ENCODE assay signal across 14 cellular contexts in genomic region chr1:246588322-246588721, GRCh38. TPM values are rescaled to one million over a fixed set of nuclear protein-coding genes. Genes with fewer than 3 reads are reported as not detected.
DNase-seq lines count a peak whose midpoint lies in the region; ATAC-seq, FAIRE-seq and TF ChIP-seq lines count a peak whose summit lies in the region.
"Had no signal": no experiment of that assay in that cellular context is flagged by ENCODE, and none has a peak within 500 bp of the region (broad histone marks: within the 10 kb centered on the region; RNA-seq: fewer than 3 reads in every experiment).

No MANE protein-coding gene starts in this region.

- H3K9me2 ChIP-seq in Karpas-422 (replicated peaks; ENCODE audit: insufficient read depth, low read length), result no peaks in the 10 kb centered on the region

- H3K36me3 ChIP-seq in gastrocnemius medialis (peaks cover 0 to 19% of the 10 kb centered on the region in 2 donors), spleen (peaks cover 0 to 45% (median 11%) of the 10 kb centered on the region in 6 donors), Karpas-422 (ENCODE audit: insufficient read depth, low read length) (peaks cover 34% of the 10 kb centered on the region)

- DNase-seq in HFFc6 (peak; percentile 69), RCC 7860 (ENCODE audit: low spot score) (peak; percentile 20), epithelial cell of prostate (ENCODE audit: low read depth, low spot score) (no peak), gastrocnemius medialis (no peak), spleen (no peak), Karpas-422 (no peak), GOT3 (lab: John Stamatoyannopoulos, UW) (no peak)
- DNase-seq: Caco-2; effector CD8-positive, alpha-beta T cell; MM.1S; NCI-H526 treated with DMSO at 0.1 percent for 48 hours; stimulated activated CD4-positive, alpha-beta T cell treated with anti-CD3 and anti-CD28 coated beads, Interleukin-12 subunit alpha, Interleukin-12 subunit beta, amount 100 ng/mL, for 4 hours; stimulated activated CD8-positive, alpha-beta memory T cell treated with anti-CD3 and anti-CD28 coated beads, Interleukin-4, amount 100 ng/mL, for 48 hours had no signal

- FAIRE-seq in RCC 7860 (lab: Jason Lieb, UNC), result peak; percentile 62

- TF ChIP-seq CTCF in HFFc6 (IDR thresholded peaks at IDR 0.05) (no peak), gastrocnemius medialis (IDR thresholded peaks at IDR 0.05 in 4 of 5, conservative IDR thresholded peaks at IDR 0.05 in 1 of 5) (no peak), spleen (IDR thresholded peaks at IDR 0.05 in 8 of 11, conservative IDR thresholded peaks at IDR 0.05 in 3 of 11) (no peak)

- H3K4me3 Mint-ChIP-seq in HFFc6, result peak overlapping the region; percentile 81

- peaks cover 10% of the 10 kb centered on the region for H3K9me3 Mint-ChIP-seq in HFFc6

- no peak for TF ChIP-seq POLR2A in gastrocnemius medialis (IDR thresholded peaks at IDR 0.05)
- TF ChIP-seq POLR2A in spleen (IDR thresholded peaks at IDR 0.05), result no peak

- no peak overlapping the region for H3K4me2 ChIP-seq in Karpas-422 (ENCODE audit: low read depth, low read length, poor library complexity, severe bottlenecking)

- H3K4me3 ChIP-seq in gastrocnemius medialis, result no peak overlapping the region
- H3K4me3 ChIP-seq in spleen, result no peak overlapping the region
- H3K4me3 ChIP-seq in Karpas-422 (ENCODE audit: low read length), result no peak overlapping the region

- peak overlapping the region; percentile 91 for H3K27ac Mint-ChIP-seq in HFFc6

- H3K4me1 Mint-ChIP-seq in HFFc6 (ENCODE audit: low read depth), result peaks cover 79% of the 10 kb centered on the region

- H3K4me1 ChIP-seq in gastrocnemius medialis (peaks cover 40 to 54% of the 10 kb centered on the region in 2 donors), spleen (peaks cover 3 to 62% (median 30%) of the 10 kb centered on the region in 6 donors), Karpas-422 (ENCODE audit: low read length) (peaks cover 3% of the 10 kb centered on the region; the same call in 1 of the 2 replicates)

- H4K20me1 ChIP-seq in Karpas-422 (ENCODE audit: insufficient read depth, low read depth, low read length), result no peaks in the 10 kb centered on the region; the same call in 1 of the 2 replicates

- intact Hi-C loops in gastrocnemius medialis (cut with DNase I; ENCODE audit: low total_unique reads), result no loop called here
- intact Hi-C loops in spleen (cut with DNase I; ENCODE audit: low total_unique reads), result no loop called here

- peak overlapping the region; percentile 78 for H3K27ac ChIP-seq in epithelial cell of prostate
- H3K27ac ChIP-seq in gastrocnemius medialis, result peak overlapping the region; percentile 47 to 91 (median 54)
- peak overlapping the region in 3 of 8 donors; percentile 55 to 71 (median 55) for H3K27ac ChIP-seq in spleen
- H3K27ac ChIP-seq in Karpas-422 (ENCODE audit: low read length), result no peak overlapping the region

- no peak overlapping the region for H3K9ac ChIP-seq in Karpas-422 (ENCODE audit: low read length)

- ATAC-seq in gastrocnemius medialis, result no peak

- whole genome bisulfite sequencing in spleen, 5 donors, result 64 to 79% (median 74%) methylated on average over 1 of the region's 1 CpG

- H3K27me3 ChIP-seq in gastrocnemius medialis (no peaks in the 10 kb centered on the region), spleen (replicated peaks in 1 of 7) (no peaks in the 10 kb centered on the region), Karpas-422 (ENCODE audit: low read length) (no peaks in the 10 kb centered on the region)

- peaks cover 85% of the 10 kb centered on the region for H3K79me2 ChIP-seq in Karpas-422 (ENCODE audit: low read length)

- H3K27me3 Mint-ChIP-seq in HFFc6 (ENCODE audit: insufficient read depth), result peaks cover 4% of the 10 kb centered on the region; the same call in 1 of the 2 replicates
- H3K27me3 Mint-ChIP-seq: activated naive CD8-positive, alpha-beta T cell had no signal

- H3K9me3 ChIP-seq in gastrocnemius medialis (no peaks in the 10 kb centered on the region), spleen (peaks cover 0 to 8% (median 5%) of the 10 kb centered on the region in 8 donors), Karpas-422 (ENCODE audit: low read length) (no peaks in the 10 kb centered on the region; the same call in 1 of the 2 replicates)
- H3K9me3 ChIP-seq: Caco-2 had no signal

- in situ Hi-C loops in gastrocnemius medialis (cut with MboI; ENCODE audit: low sequenced_read_pairs in 4 of 4), result no loop called here

- H3K36me3 Mint-ChIP-seq in HFFc6 (ENCODE audit: low read depth), result peaks cover 54% of the 10 kb centered on the region

- no peak overlapping the region for H2AFZ ChIP-seq in Karpas-422 (ENCODE audit: low read length)

RNA-seq across cellular contexts. Expression of gene CNST, which starts 22.1 kb away (rescaled TPM):
- 10 to 100 TPM; 56.4 to 67.9 (median 59.6) TPM for total RNA-seq in HFFc6 (2021; fragmentation: NEBNext Ultra II Directional; extraction: Animal tissue kit (Norgen Biotek cat#: 25700))
- 100 to 1,000 TPM in 1 of 4 donors, 10 to 100 TPM in 3; 62.7 to 105 (median 81.5) TPM for total RNA-seq in gastrocnemius medialis
- total RNA-seq in spleen, result 10 to 100 TPM; 28.8 to 40.5 (median 31.9) TPM
- polyA plus RNA-seq in spleen, result 1 to 10 TPM; 7.5 to 8.6 (median 8.1) TPM
- total RNA-seq in Karpas-422 (2014; rRNA removed; shearing (Covaris generic); ENCODE audit: low replicate concordance), result 25.3 and 29.7 TPM in 2 replicates

RNA-seq across cellular contexts. Expression of gene TFB2M, which starts 22.3 kb away (rescaled TPM):
- total RNA-seq in HFFc6 (2021; fragmentation: NEBNext Ultra II Directional; extraction: Animal tissue kit (Norgen Biotek cat#: 25700)), result 10 to 100 TPM; 21.2 to 25.0 (median 23.0) TPM
- total RNA-seq in gastrocnemius medialis (10 to 100 TPM; 18.9 to 33.1 (median 21.2) TPM), spleen (10 to 100 TPM in 1 of 7 donors, 1 to 10 TPM in 6; 7.2 to 11.9 (median 8.7) TPM)
- polyA plus RNA-seq in spleen, result 10 to 100 TPM in 1 of 3 donors, 1 to 10 TPM in 2; 7.4 to 10.2 (median 9.2) TPM
- total RNA-seq in Karpas-422 (2014; rRNA removed; shearing (Covaris generic); ENCODE audit: low replicate concordance), result 20.5 and 27.7 TPM in 2 replicates

Comparison
In these comparisons a context has a peak if more than half of its experiments do, and no peak if none do; other contexts are left out.
1. DNase-seq: peak in HFFc6 (single experiment) and RCC 7860 (single experiment); none in epithelial cell of prostate (single experiment), gastrocnemius medialis (0 of 2), spleen (single experiment), Karpas-422 (single experiment) and GOT3 (single experiment).